Comparison of ENCODE assay signal across 29 cellular contexts in the genomic region with DNA sequence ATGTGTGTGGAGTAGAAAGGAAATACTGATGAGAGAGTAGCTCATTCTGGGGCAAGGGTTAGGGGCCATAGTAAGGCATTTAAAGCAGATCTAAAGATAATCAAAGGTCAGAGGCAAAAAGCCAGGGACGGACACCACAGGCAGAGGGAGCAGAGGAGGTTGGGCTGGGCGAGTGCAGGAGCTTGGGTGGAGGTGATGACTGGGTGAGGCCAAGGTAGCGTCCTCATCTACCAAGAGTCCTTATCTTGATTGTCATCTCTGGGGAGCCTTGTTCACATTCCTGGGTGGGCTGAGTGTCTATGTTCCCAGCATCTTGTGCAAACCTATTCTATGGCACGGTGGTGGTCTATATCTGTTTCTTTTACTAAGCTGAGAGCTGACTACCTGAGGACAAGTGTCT. TPM values are rescaled to one million over a fixed set of nuclear protein-coding genes. Genes with fewer than 3 reads are reported as not detected.
A peak's percentile ranks its signal among the peaks of the same experiment; 100 is the strongest.
DNase-seq lines count a peak whose midpoint lies in the region; ATAC-seq and TF ChIP-seq lines count a peak whose summit lies in the region.
"Had no signal": no experiment of that assay in that cellular context is flagged by ENCODE, and none has a peak within 500 bp of the region (broad histone marks: within the 10 kb centered on the region; RNA-seq: fewer than 3 reads in every experiment).

No MANE protein-coding gene starts in this region.

- H3K27ac ChIP-seq in CD4-positive, alpha-beta T cell (ENCODE audit: low read depth, low read length) = no peak overlapping the region
- H3K27ac ChIP-seq in CD8-positive, alpha-beta memory T cell (ENCODE audit: low read depth, low read length) = no peak overlapping the region
- no peak overlapping the region for H3K27ac ChIP-seq in body of pancreas
- H3K27ac ChIP-seq: HL-60, KMS-11 had no signal

- H3K27me3 ChIP-seq in CD4-positive, alpha-beta T cell (ENCODE audit: control insufficient read depth, insufficient read depth, low read length) = no peaks in the 10 kb centered on the region
- H3K27me3 ChIP-seq in CD8-positive, alpha-beta memory T cell (ENCODE audit: insufficient read depth, low read length, poor library complexity, severe bottlenecking) = no peaks in the 10 kb centered on the region
- H3K27me3 ChIP-seq in body of pancreas = no peaks in the 10 kb centered on the region
- H3K27me3 ChIP-seq: MG63 had no signal

- intact Hi-C loops in CD4-positive, alpha-beta T cell (cut with DNase I, micrococcal nuclease) = loop anchor here in 1 of 2 experiments (10.0 kb wide), 1 partner anchor 163 kb away; no protein-coding TSS in a partner anchor
- intact Hi-C loops in natural killer cell (cut with micrococcal nuclease) (no loop called here), body of pancreas (cut with DNase I) (no loop called here)

- POLR2A ChIA-PET in CD4-positive, alpha-beta T cell (lab: Charles Lee) = interaction anchor here (1.9 to 3.5 kb wide), 2 partner anchors 11 to 14 kb away, joined by 7 to 16 read pairs; no protein-coding TSS in a partner anchor
- POLR2A ChIA-PET in CD8-positive, alpha-beta memory T cell (lab: Charles Lee) = interaction anchor here (1.4 kb wide), 1 partner anchor 14 kb away, joined by 5 read pairs; no protein-coding TSS in a partner anchor

- 88 to 91% methylated on average over 4 of the region's 4 CpGs for WGBS in body of pancreas, 2 donors

- H3K4me3 ChIP-seq in CD8-positive, alpha-beta memory T cell (ENCODE audit: low read length) = no peak overlapping the region
- no peak overlapping the region for H3K4me3 ChIP-seq in body of pancreas
- H3K4me3 ChIP-seq: MG63 had no signal

- H3K36me3 ChIP-seq in CD8-positive, alpha-beta memory T cell (ENCODE audit: insufficient read depth, low read length) = peaks cover 77% of the 10 kb centered on the region
- peaks cover 8 to 44% of the 10 kb centered on the region in 2 donors for H3K36me3 ChIP-seq in body of pancreas (replicated peaks in 1 of 2; ENCODE audit: insufficient read depth in 1 of 2, low read depth in 2 of 2)

- no peak for TF ChIP-seq CTCF in CD4-positive, alpha-beta T cell (IDR thresholded peaks at IDR 0.05)
- TF ChIP-seq CTCF in natural killer cell (IDR thresholded peaks at IDR 0.05) (no peak), body of pancreas (IDR thresholded peaks at IDR 0.05) (no peak)

- H3K27me3 Mint-ChIP-seq in CD4-positive, alpha-beta T cell = no peaks in the 10 kb centered on the region
- no peaks in the 10 kb centered on the region for H3K27me3 Mint-ChIP-seq in CD8-positive, alpha-beta memory T cell
- H3K27me3 Mint-ChIP-seq in central memory CD8-positive, alpha-beta T cell = no peaks in the 10 kb centered on the region
- H3K27me3 Mint-ChIP-seq in natural killer cell (ENCODE audit: low read depth in 2 of 2) = no peaks in the 10 kb centered on the region

- peaks cover 19% of the 10 kb centered on the region for H3K4me1 ChIP-seq in CD8-positive, alpha-beta memory T cell (ENCODE audit: insufficient read depth, low read length)
- no peaks in the 10 kb centered on the region for H3K4me1 ChIP-seq in body of pancreas

- H3K9me3 Mint-ChIP-seq in CD4-positive, alpha-beta T cell = no peaks in the 10 kb centered on the region
- H3K9me3 Mint-ChIP-seq in CD8-positive, alpha-beta memory T cell = no peaks in the 10 kb centered on the region
- H3K9me3 Mint-ChIP-seq in central memory CD8-positive, alpha-beta T cell = no peaks in the 10 kb centered on the region
- no peaks in the 10 kb centered on the region for H3K9me3 Mint-ChIP-seq in natural killer cell
- H3K9me3 Mint-ChIP-seq: activated naive CD4-positive, alpha-beta T cell treated with anti-CD3 and anti-CD28 coated beads, Interleukin-2, amount 50 U/mL, for 72 hours; activated T-helper 2 cell treated with anti-CD3 and anti-CD28 coated beads, Interferon-gamma antibody, Interleukin-2, Interleukin-4, amounts not matched to agents 10 μg/mL and 5 μg/mL and 100 μg/mL, durations not matched to agents 14 hours and 24 hours and 36 hours had no signal

- TF ChIP-seq POLR2A in body of pancreas (IDR thresholded peaks at IDR 0.05) = no peak

- peak overlapping the region; percentile 61 for H3K27ac Mint-ChIP-seq in CD4-positive, alpha-beta T cell
- H3K27ac Mint-ChIP-seq in CD8-positive, alpha-beta memory T cell = peak overlapping the region; percentile 22 to 84 (median 65)
- peak overlapping the region; percentile 17 for H3K27ac Mint-ChIP-seq in central memory CD8-positive, alpha-beta T cell (ENCODE audit: low read depth)
- H3K27ac Mint-ChIP-seq in natural killer cell = peak overlapping the region; percentile 62 to 72
- H3K27ac Mint-ChIP-seq: activated T-helper 2 cell treated with anti-CD3 and anti-CD28 coated beads, Interferon-gamma antibody, Interleukin-2, Interleukin-4, amounts not matched to agents 10 μg/mL and 5 μg/mL and 100 μg/mL, durations not matched to agents 14 hours and 24 hours and 36 hours had no signal

- DNase-seq in CD4-positive, alpha-beta T cell = no peak
- no peak for DNase-seq in CD8-positive, alpha-beta memory T cell
- DNase-seq in central memory CD8-positive, alpha-beta T cell (ENCODE audit: low spot score in 2 of 2) = no peak
- DNase-seq in natural killer cell (no peak), body of pancreas (no peak), AG08396 (ENCODE audit: low spot score) (no peak), kidney glomerular epithelial cell (lab: John Stamatoyannopoulos, UW) (no peak)
- DNase-seq: C1 segment of cervical spinal cord; DND-41; GF-D8; glutamatergic neuron; HCEC 1CT; left ventricle myocardium superior; MG63; NCI-H2029 treated with DMSO at 0.1 percent for 48 hours; Right ventricle myocardium superior; stimulated activated CD4-positive, alpha-beta T cell treated with anti-CD3 and anti-CD28 coated beads, Interleukin-4, amount 100 ng/mL, for 1 hour; substantia nigra; trophoblast cell had no signal

- CTCF ChIA-PET in CD4-positive, alpha-beta T cell (lab: Charles Lee) = interaction anchor here (1.5 kb wide), 1 partner anchor 10 kb away, joined by 4 read pairs; no protein-coding TSS in a partner anchor
- CTCF ChIA-PET in CD8-positive, alpha-beta memory T cell (lab: Charles Lee) = no interaction called here

- ATAC-seq in CD4-positive, alpha-beta T cell (ENCODE audit: poor library complexity) = no peak
- no peak for ATAC-seq in central memory CD8-positive, alpha-beta T cell (replicated peaks; ENCODE audit: extremely low read depth, poor library complexity, severe bottlenecking)
- peak; percentile 15 to 35 (median 33) for ATAC-seq in natural killer cell
- no peak for ATAC-seq in body of pancreas
- ATAC-seq: activated naive CD4-positive, alpha-beta T cell treated with anti-CD3 and anti-CD28 coated beads, Interleukin-2, amount 50 U/mL, for 72 hours; left ventricle myocardium superior; Panc1 had no signal

- peaks cover 95% of the 10 kb centered on the region for H3K36me3 Mint-ChIP-seq in CD4-positive, alpha-beta T cell (ENCODE audit: low read depth)
- peaks cover 9 to 87% (median 35%) of the 10 kb centered on the region in 3 donors for H3K36me3 Mint-ChIP-seq in CD8-positive, alpha-beta memory T cell
- peaks cover 87% of the 10 kb centered on the region for H3K36me3 Mint-ChIP-seq in central memory CD8-positive, alpha-beta T cell (ENCODE audit: insufficient read depth)
- H3K36me3 Mint-ChIP-seq in natural killer cell = peaks cover 54% of the 10 kb centered on the region

- H3K4me3 Mint-ChIP-seq in CD4-positive, alpha-beta T cell = no peak overlapping the region
- no peak overlapping the region for H3K4me3 Mint-ChIP-seq in CD8-positive, alpha-beta memory T cell
- H3K4me3 Mint-ChIP-seq in central memory CD8-positive, alpha-beta T cell = no peak overlapping the region
- H3K4me3 Mint-ChIP-seq in natural killer cell = peak overlapping the region; percentile 37

- H3K9me3 ChIP-seq in CD4-positive, alpha-beta T cell (ENCODE audit: control insufficient read depth, low read length) = no peaks in the 10 kb centered on the region
- H3K9me3 ChIP-seq in CD8-positive, alpha-beta memory T cell (ENCODE audit: low read length) = no peaks in the 10 kb centered on the region
- H3K9me3 ChIP-seq in body of pancreas = no peaks in the 10 kb centered on the region
- H3K9me3 ChIP-seq: MG63 had no signal

- peaks cover 36% of the 10 kb centered on the region for H3K4me1 Mint-ChIP-seq in CD4-positive, alpha-beta T cell (ENCODE audit: low read depth)
- H3K4me1 Mint-ChIP-seq in CD8-positive, alpha-beta memory T cell = peaks cover 36 to 44% (median 37%) of the 10 kb centered on the region in 3 donors
- peaks cover 32% of the 10 kb centered on the region for H3K4me1 Mint-ChIP-seq in central memory CD8-positive, alpha-beta T cell
- peaks cover 24 to 42% of the 10 kb centered on the region in 2 donors for H3K4me1 Mint-ChIP-seq in natural killer cell

RNA-seq across cellular contexts. Expression of a gene that starts 26.1 kb away (rescaled TPM):
- under 1 TPM; 0.03 to 0.22 TPM for total RNA-seq in CD4-positive, alpha-beta T cell
- not detected for total RNA-seq in CD8-positive, alpha-beta memory T cell
- polyA plus RNA-seq in CD8-positive, alpha-beta memory T cell = not detected
- under 1 TPM; 0.11 to 0.33 (median 0.12) TPM for total RNA-seq in natural killer cell
- total RNA-seq in body of pancreas = not detected
- total RNA-seq: activated T-helper 2 cell treated with anti-CD3 and anti-CD28 coated beads, Interferon-gamma antibody, Interleukin-2, Interleukin-4, amounts not matched to agents 10 μg/mL and 5 μg/mL and 100 μg/mL, durations not matched to agents 14 hours and 24 hours and 36 hours; astrocyte; cardiac septum; left ventricle myocardium superior; mesenteric fat pad; myocyte; Right ventricle myocardium superior had no signal
- polyA plus RNA-seq: esophagus had no signal

RNA-seq across cellular contexts. Expression of a gene that starts 30.1 kb away (rescaled TPM):
- 100 to 1,000 TPM; 134 to 135 TPM for total RNA-seq in CD4-positive, alpha-beta T cell
- total RNA-seq in CD8-positive, alpha-beta memory T cell = 10 to 100 TPM; 32.0 to 34.2 TPM
- 19.5 TPM for polyA plus RNA-seq in CD8-positive, alpha-beta memory T cell
- total RNA-seq in natural killer cell = 100 to 1,000 TPM; 106 to 142 (median 117) TPM
- 10 to 100 TPM; 23.7 to 29.1 TPM for total RNA-seq in body of pancreas

Comparison
In these comparisons a context has a peak if more than half of its experiments do, and no peak if none do; other contexts are left out.
1. ATAC-seq: peak in natural killer cell (3 of 3); none in CD4-positive, alpha-beta T cell (single experiment), central memory CD8-positive, alpha-beta T cell (single experiment) and body of pancreas (single experiment).
2. H3K27ac Mint-ChIP-seq: peak in every context shown above with its lines; median percentile 67 in natural killer cell; 65 in CD8-positive, alpha-beta memory T cell; 61 in CD4-positive, alpha-beta T cell; 17 in central memory CD8-positive, alpha-beta T cell.